In the genomic region with DNA sequence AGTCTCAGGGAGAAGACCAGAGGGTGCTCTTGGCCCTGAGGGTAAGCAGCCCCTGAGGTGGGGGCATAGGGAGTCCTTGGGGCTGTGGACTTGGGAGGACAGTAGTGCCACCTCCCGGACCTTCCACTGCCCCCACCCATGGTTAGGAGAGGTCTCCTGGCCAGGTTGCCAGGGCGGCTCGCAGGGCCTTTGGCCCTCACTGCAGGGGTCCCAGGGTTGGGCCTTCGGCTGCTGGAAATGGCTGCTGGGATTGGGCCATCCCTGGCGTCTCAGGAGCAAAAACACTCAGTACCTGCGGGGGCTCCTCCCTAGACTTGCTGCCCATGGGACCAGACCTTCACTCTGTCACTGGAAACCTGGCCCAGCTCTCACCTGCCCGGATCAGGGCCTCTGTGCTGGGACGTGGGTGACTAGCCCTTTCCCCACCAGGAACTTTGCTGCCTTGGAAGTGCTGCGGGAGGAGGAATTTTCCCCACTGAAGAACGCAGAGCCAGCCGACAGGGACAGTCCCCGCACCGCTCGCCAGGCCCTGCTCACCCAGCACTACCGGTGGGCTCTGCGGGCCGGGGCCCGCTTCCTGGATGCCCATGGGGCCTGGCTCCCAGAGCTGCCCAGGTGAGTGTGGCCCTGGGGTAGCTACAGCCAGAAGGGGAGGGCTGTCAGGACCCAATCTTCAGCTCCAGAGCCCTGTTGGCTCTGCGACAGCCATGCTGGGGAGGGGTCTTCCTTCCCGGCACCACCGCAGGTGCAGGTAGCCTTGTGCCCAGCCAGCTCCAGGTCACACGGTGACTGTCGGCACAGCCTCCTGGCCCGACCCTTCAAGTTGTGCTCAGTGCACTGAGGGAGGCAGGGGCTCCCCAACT, we compare ENCODE assay signal across 22 cellular contexts. TPM values are rescaled to one million over a fixed set of nuclear protein-coding genes. Genes with fewer than 3 reads are reported as not detected.
DNase-seq lines count a peak whose midpoint lies in the region; ATAC-seq, FAIRE-seq and TF ChIP-seq lines count a peak whose summit lies in the region.
"Had no signal": no experiment of that assay in that cellular context is flagged by ENCODE, and none has a peak within 500 bp of the region (broad histone marks: within the 10 kb centered on the region; RNA-seq: fewer than 3 reads in every experiment).

No MANE protein-coding gene starts in this region.

- no peak overlapping the region for H3K27ac Mint-ChIP-seq in activated CD4-positive, alpha-beta T cell treated with anti-CD3 and anti-CD28 coated beads, Interleukin-2, amount 10 ng/mL, durations not matched to agents 24 days and 14 days
- H3K27ac Mint-ChIP-seq in naive B cell, result peak overlapping the region in 1 of 6 donors; percentile 15
- H3K27ac Mint-ChIP-seq: GM23338 had no signal

- FAIRE-seq in GM12878 (lab: Jason Lieb, UNC), result no peak
- FAIRE-seq: GM12892 had no signal

- H3K4me1 Mint-ChIP-seq in activated CD4-positive, alpha-beta T cell treated with anti-CD3 and anti-CD28 coated beads, Interleukin-2, amount 10 ng/mL, durations not matched to agents 24 days and 14 days, result peaks cover 15% of the 10 kb centered on the region
- peaks cover 7 to 17% (median 11%) of the 10 kb centered on the region in 3 donors for H3K4me1 Mint-ChIP-seq in naive B cell

- SMC1A ChIA-PET in GM12878 (lab: Charles Lee; ENCODE audit: uncharacterized antibody, unreplicated experiment), result no interaction called here

- TF ChIP-seq EP300 in GM12878 (IDR thresholded peaks at IDR 0.05; ENCODE audit: borderline replicate concordance in 1 of 2, control insufficient read depth in 1 of 2, low read depth in 2 of 2, low read length in 2 of 2), result no peak

- no peaks in the 10 kb centered on the region for H3K27me3 ChIP-seq in GM12878 (replicated peaks in 1 of 2; ENCODE audit: control insufficient read depth in 2 of 2, insufficient read depth in 2 of 2, low read length in 1 of 2)

- H3K9me3 ChIP-seq in GM12878 (replicated peaks; ENCODE audit: control insufficient read depth, insufficient read depth, low read length), result no peaks in the 10 kb centered on the region

- H3K4me2 ChIP-seq in GM12878 (ENCODE audit: control insufficient read depth, insufficient read depth), result no peak overlapping the region
- H3K4me2 ChIP-seq: GM23338, KMS-11, PC-9 had no signal

- H3K36me3 ChIP-seq in GM12878 (ENCODE audit: control insufficient read depth in 2 of 2, insufficient read depth in 2 of 2, low read length in 1 of 2), result peaks cover 0 to 5% of the 10 kb centered on the region in 2 experiments; a peak in 3 of 4 replicates

- peaks cover 8% of the 10 kb centered on the region for H3K79me2 ChIP-seq in GM12878 (ENCODE audit: control insufficient read depth, insufficient read depth, low read length)

- no peaks in the 10 kb centered on the region for H3K27me3 Mint-ChIP-seq in activated CD4-positive, alpha-beta T cell treated with anti-CD3 and anti-CD28 coated beads, Interleukin-2, amount 10 ng/mL, durations not matched to agents 24 days and 14 days
- H3K27me3 Mint-ChIP-seq in naive B cell, result no peaks in the 10 kb centered on the region

- POLR2A ChIA-PET in GM12878 (lab: Charles Lee), result interaction anchor here (4.6 kb wide), 1 partner anchor 10 kb away, joined by 18 read pairs; a partner anchor contains a TSS

- 87% methylated on average over 21 of the region's 24 CpGs for WGBS in GM12878 (ENCODE audit: insufficient coverage, insufficient replicate concordance, low lambda C conversion rate, missing lambda C conversion rate)

- H3K9ac ChIP-seq in GM12878 (ENCODE audit: control insufficient read depth, insufficient read depth, low read length), result no peak overlapping the region
- H3K9ac ChIP-seq: KMS-11 had no signal

- H2AFZ ChIP-seq in GM12878 (ENCODE audit: control insufficient read depth, low read depth, low read length), result no peak overlapping the region
- H2AFZ ChIP-seq: GM23338, PC-9 had no signal

- H3K9me3 Mint-ChIP-seq in activated CD4-positive, alpha-beta T cell treated with anti-CD3 and anti-CD28 coated beads, Interleukin-2, amount 10 ng/mL, durations not matched to agents 24 days and 14 days, result no peaks in the 10 kb centered on the region
- H3K9me3 Mint-ChIP-seq in naive B cell, result no peaks in the 10 kb centered on the region
- H3K9me3 Mint-ChIP-seq: GM23338 had no signal

- BruUV-seq in GM12878 (replicated peaks; lab: Mats Ljungman, UMichigan), result no TSS peak

- CTCF ChIA-PET in GM12878 (lab: Yijun Ruan, JAX), result interaction anchor here (0.6 kb wide), 1 partner anchor 10 kb away, joined by 3 read pairs; no protein-coding TSS in a partner anchor

- TF ChIP-seq CTCF in GM12878 (IDR thresholded peaks at IDR 0.05 in 2 of 3, conservative IDR thresholded peaks at IDR 0.05 in 1 of 3; ENCODE audit: control insufficient read depth in 2 of 3, extremely low read depth in 1 of 3, insufficient read depth in 1 of 3, low read depth in 3 of 3, low read length in 3 of 3), result no peak

- no peak for TF ChIP-seq RAD21 in GM12878 (IDR thresholded peaks at IDR 0.05; ENCODE audit: insufficient read depth, low read depth, low read length)

- intact Hi-C loops in activated CD4-positive, alpha-beta T cell treated with anti-CD3 and anti-CD28 coated beads, Interleukin-2, amount 10 ng/mL, durations not matched to agents 24 days and 14 days (cut with micrococcal nuclease), result no loop called here
- intact Hi-C loops in GM12878 (cut with micrococcal nuclease; ENCODE audit: unreplicated experiment), result no loop called here

- no peak overlapping the region for H3K4me3 ChIP-seq in GM12878
- H3K4me3 ChIP-seq: GM23338, PC-9 had no signal

- no peak for DNase-seq in activated CD4-positive, alpha-beta T cell treated with anti-CD3 and anti-CD28 coated beads, Interleukin-2, amount 10 ng/mL, durations not matched to agents 24 days and 14 days
- no peak for DNase-seq in activated CD4-positive, alpha-beta T cell treated with anti-CD3 and anti-CD28 coated beads, Interleukin-2, amount 50 U/mL, for 48 hours
- DNase-seq in D341Med (ENCODE audit: low spot score) (peak; percentile 5), GM12878 (ENCODE audit: low read depth, low spot score) (no peak), naive B cell (no peak), HT-29 (ENCODE audit: low spot score) (no peak), amygdala (lab: John Stamatoyannopoulos, UW) (no peak)
- DNase-seq in activated CD8-positive, alpha-beta memory T cell treated with anti-CD3 and anti-CD28 coated beads for 24 hours, result no peak
- DNase-seq: 8988T, DMS 273 treated with DMSO at 0.1 percent for 48 hours, GF-D8, NCI-H1048, NCI-H146, NCI-H2081 treated with DMSO at 0.1 percent for 48 hours, NCI-H510A, NCI-H82 had no signal

- H3K4me1 ChIP-seq in GM12878 (ENCODE audit: control insufficient read depth, insufficient read depth, low read length), result peaks cover 34% of the 10 kb centered on the region

- H3K27ac ChIP-seq in GM12878 (ENCODE audit: control insufficient read depth, insufficient read depth), result no peak overlapping the region
- H3K27ac ChIP-seq: KMS-11, PC-9 had no signal

- RAD21 ChIA-PET in GM12878 (lab: Charles Lee; ENCODE audit: unreplicated experiment), result no interaction called here

- ATAC-seq in GM12878, result no peak
- no peak for ATAC-seq in naive B cell (ENCODE audit: low read depth in 2 of 2)
- ATAC-seq: GM23338 had no signal

- H3K36me3 Mint-ChIP-seq in activated CD4-positive, alpha-beta T cell treated with anti-CD3 and anti-CD28 coated beads, Interleukin-2, amount 10 ng/mL, durations not matched to agents 24 days and 14 days (ENCODE audit: low read depth), result peaks cover 13% of the 10 kb centered on the region
- H3K36me3 Mint-ChIP-seq in naive B cell, result no peaks in the 10 kb centered on the region

- no peak for TF ChIP-seq POLR2A in GM12878 (IDR thresholded peaks at IDR 0.05; ENCODE audit: low read depth, low read length)

- in situ Hi-C loops in GM12878 (cut with MboI), result no loop called here

- peak overlapping the region; percentile 59 for H3K4me3 Mint-ChIP-seq in activated CD4-positive, alpha-beta T cell treated with anti-CD3 and anti-CD28 coated beads, Interleukin-2, amount 10 ng/mL, durations not matched to agents 24 days and 14 days
- peak overlapping the region in 5 of 8 donors; percentile 22 to 84 (median 50) for H3K4me3 Mint-ChIP-seq in naive B cell

- no peaks in the 10 kb centered on the region; the same call in 1 of the 2 replicates for H4K20me1 ChIP-seq in GM12878 (ENCODE audit: control insufficient read depth, insufficient read depth)

RNA-seq across cellular contexts. Expression of a gene that starts 3.2 kb away (rescaled TPM):
- 17.1 and 19.1 TPM in 2 replicates for total RNA-seq in activated CD4-positive, alpha-beta T cell treated with anti-CD3 and anti-CD28 coated beads, Interleukin-2, amount 10 ng/mL, durations not matched to agents 24 days and 14 days
- total RNA-seq in GM12878 (2013; cell fraction: nucleolus; rRNA removed), result 40.5 and 46.8 TPM in 2 replicates
- total RNA-seq in GM12878 (2014; rRNA removed), result 9.3 and 9.5 TPM in 2 replicates
- 4.4 and 4.6 TPM in 2 replicates for total RNA-seq in GM12878 (2014; rRNA removed; fragmentation: Illumina TruSeq; extraction: Trizol)
- 14.5 and 15.7 TPM in 2 replicates for total RNA-seq in GM12878 (2021)
- polyA plus RNA-seq in GM12878 (2011; ENCODE audit: low read depth), result 8.1 TPM
- 5.3 and 6.2 TPM in 2 replicates for polyA plus RNA-seq in GM12878 (2011; rRNA removed)
- polyA plus RNA-seq in GM12878 (2011; cell fraction: cytosol; rRNA removed), result 11.5 and 11.7 TPM in 2 replicates
- 80.3 and 92.7 TPM in 2 replicates for polyA plus RNA-seq in GM12878 (2011; cell fraction: nucleus; rRNA removed)
- 18.4 and 25.7 TPM in 2 replicates for polyA plus RNA-seq in GM12878 (2012)
- polyA plus RNA-seq in GM12878 (2014; fragmentation: Illumina TruSeq; extraction: Trizol), result 4.4 and 8.7 TPM in 2 replicates
- polyA plus RNA-seq in GM12878 (2014; fragmentation: Nextera tagmentation; extraction: Ambion mirVana), result 1 to 10 TPM in 1 of 2 experiments, under 1 TPM in 1; 0.29 to 1.2 TPM
- polyA plus RNA-seq in GM12878 (2014; rRNA removed), result 12.8 and 13.8 TPM in 2 replicates
- 1 to 10 TPM; 1.5 to 5.4 TPM for polyA plus RNA-seq in GM12878 (2016; fragmentation: Nextera tagmentation; extraction: Ambion mirVana)
- polyA minus RNA-seq in GM12878 (2011; rRNA and poly(A)+ RNA removed), result 2.8 and 6.5 TPM in 2 replicates
- polyA minus RNA-seq in GM12878 (2011; cell fraction: cytosol; rRNA and poly(A)+ RNA removed), result 2.1 and 5.1 TPM in 2 replicates
- polyA minus RNA-seq in GM12878 (2011; cell fraction: nucleus; rRNA and poly(A)+ RNA removed), result 17.6 and 18.0 TPM in 2 replicates
- 1 to 10 TPM; 1.7 to 6.1 (median 3.5) TPM for polyA plus RNA-seq in naive B cell (ENCODE audit: low read depth in 6 of 6)
- total RNA-seq in HT-29 (2014; rRNA removed; shearing (Covaris generic)), result 3.7 and 5.3 TPM in 2 replicates

RNA-seq across cellular contexts. Expression of a gene that starts 6.3 kb away (rescaled TPM):
- 49.7 and 50.1 TPM in 2 replicates for total RNA-seq in activated CD4-positive, alpha-beta T cell treated with anti-CD3 and anti-CD28 coated beads, Interleukin-2, amount 10 ng/mL, durations not matched to agents 24 days and 14 days
- 99.1 and 110 TPM in 2 replicates for total RNA-seq in GM12878 (2013; cell fraction: nucleolus; rRNA removed)
- 27.2 and 34.1 TPM in 2 replicates for total RNA-seq in GM12878 (2014; rRNA removed)
- 16.3 and 21.4 TPM in 2 replicates for total RNA-seq in GM12878 (2014; rRNA removed; fragmentation: Illumina TruSeq; extraction: Trizol)
- total RNA-seq in GM12878 (2021), result 27.1 and 33.3 TPM in 2 replicates
- polyA plus RNA-seq in GM12878 (2011; ENCODE audit: low read depth), result 12.4 TPM
- polyA plus RNA-seq in GM12878 (2011; rRNA removed), result 23.7 and 31.2 TPM in 2 replicates
- 31.1 and 38.7 TPM in 2 replicates for polyA plus RNA-seq in GM12878 (2011; cell fraction: cytosol; rRNA removed)
- polyA plus RNA-seq in GM12878 (2011; cell fraction: nucleus; rRNA removed), result 144 and 148 TPM in 2 replicates
- 27.2 and 31.7 TPM in 2 replicates for polyA plus RNA-seq in GM12878 (2012)
- polyA plus RNA-seq in GM12878 (2014; fragmentation: Illumina TruSeq; extraction: Trizol), result 14.8 and 23.5 TPM in 2 replicates
- polyA plus RNA-seq in GM12878 (2014; fragmentation: Nextera tagmentation; extraction: Ambion mirVana), result 1 to 10 TPM in 1 of 2 experiments, under 1 TPM in 1; 0.71 to 2.0 TPM
- 23.4 and 28.4 TPM in 2 replicates for polyA plus RNA-seq in GM12878 (2014; rRNA removed)
- polyA plus RNA-seq in GM12878 (2016; fragmentation: Nextera tagmentation; extraction: Ambion mirVana), result 10 to 100 TPM; 21.9 to 22.1 TPM
- polyA minus RNA-seq in GM12878 (2011; rRNA and poly(A)+ RNA removed), result 46.7 and 53.3 TPM in 2 replicates
- 12.2 and 12.3 TPM in 2 replicates for polyA minus RNA-seq in GM12878 (2011; cell fraction: cytosol; rRNA and poly(A)+ RNA removed)
- polyA minus RNA-seq in GM12878 (2011; cell fraction: nucleus; rRNA and poly(A)+ RNA removed), result 43.0 and 58.7 TPM in 2 replicates
- polyA plus RNA-seq in naive B cell (ENCODE audit: low read depth in 6 of 6), result 10 to 100 TPM; 19.6 to 30.4 (median 24.3) TPM
- 82.2 and 104 TPM in 2 replicates for total RNA-seq in HT-29 (2014; rRNA removed; shearing (Covaris generic))

RNA-seq across cellular contexts. Expression of a gene that starts 10.1 kb away (rescaled TPM):
- total RNA-seq in activated CD4-positive, alpha-beta T cell treated with anti-CD3 and anti-CD28 coated beads, Interleukin-2, amount 10 ng/mL, durations not matched to agents 24 days and 14 days, result 22.8 and 23.8 TPM in 2 replicates
- total RNA-seq in GM12878 (2013; cell fraction: nucleolus; rRNA removed), result 8.6 and 9.4 TPM in 2 replicates
- total RNA-seq in GM12878 (2014; rRNA removed) (29.3 and 35.2 TPM in 2 replicates), GM12878 (2014; rRNA removed; fragmentation: Illumina TruSeq; extraction: Trizol) (8.2 and 10.7 TPM in 2 replicates), GM12878 (2021) (30.0 and 32.5 TPM in 2 replicates)
- 1.1 TPM for polyA plus RNA-seq in GM12878 (2011; ENCODE audit: low read depth)
- polyA plus RNA-seq in GM12878 (2011; rRNA removed) (3.7 and 6.7 TPM in 2 replicates), GM12878 (2014; fragmentation: Illumina TruSeq; extraction: Trizol) (2.4 and 6.2 TPM in 2 replicates), GM12878 (2014; fragmentation: Nextera tagmentation; extraction: Ambion mirVana) (1 to 10 TPM; 1.6 to 2.0 TPM), GM12878 (2014; rRNA removed) (26.6 and 30.9 TPM in 2 replicates), GM12878 (2016; fragmentation: Nextera tagmentation; extraction: Ambion mirVana) (1 to 10 TPM; 3.3 to 7.7 TPM), naive B cell (ENCODE audit: low read depth in 6 of 6) (under 1 TPM in 1 of 6 donors, not detected in 5; 0.05 TPM)
- 10.4 and 19.8 TPM in 2 replicates for polyA plus RNA-seq in GM12878 (2011; cell fraction: cytosol; rRNA removed)
- 21.3 and 25.1 TPM in 2 replicates for polyA plus RNA-seq in GM12878 (2011; cell fraction: nucleus; rRNA removed)
- 4.4 and 5.8 TPM in 2 replicates for polyA plus RNA-seq in GM12878 (2012)
- polyA minus RNA-seq in GM12878 (2011; rRNA and poly(A)+ RNA removed), result 4.2 and 10.7 TPM in 2 replicates
- polyA minus RNA-seq in GM12878 (2011; cell fraction: cytosol; rRNA and poly(A)+ RNA removed), result 7.2 and 7.8 TPM in 2 replicates
- polyA minus RNA-seq in GM12878 (2011; cell fraction: nucleus; rRNA and poly(A)+ RNA removed), result 4.6 and 11.4 TPM in 2 replicates
- total RNA-seq in HT-29 (2014; rRNA removed; shearing (Covaris generic)), result 217 and 239 TPM in 2 replicates

RNA-seq across cellular contexts. Expression of a gene that starts 26.6 kb away (rescaled TPM):
- 0.21 TPM in 1 of 2 replicates, not detected in the other for total RNA-seq in activated CD4-positive, alpha-beta T cell treated with anti-CD3 and anti-CD28 coated beads, Interleukin-2, amount 10 ng/mL, durations not matched to agents 24 days and 14 days
- total RNA-seq in GM12878 (2013; cell fraction: nucleolus; rRNA removed), result 2.4 and 2.8 TPM in 2 replicates
- total RNA-seq in GM12878 (2014; rRNA removed) (0.05 and 0.40 TPM in 2 replicates), GM12878 (2014; rRNA removed; fragmentation: Illumina TruSeq; extraction: Trizol) (not detected in 2 replicates), GM12878 (2021) (1.4 and 2.0 TPM in 2 replicates)
- polyA plus RNA-seq in GM12878 (2011; ENCODE audit: low read depth), result 0.47 TPM
- polyA plus RNA-seq in GM12878 (2011; rRNA removed) (0.19 TPM in 1 of 2 replicates, not detected in the other), GM12878 (2014; fragmentation: Illumina TruSeq; extraction: Trizol) (0.18 TPM in 1 of 2 replicates, not detected in the other), GM12878 (2014; fragmentation: Nextera tagmentation; extraction: Ambion mirVana) (under 1 TPM in 1 of 2 experiments, not detected in 1; 0.15 TPM), GM12878 (2014; rRNA removed) (0.91 and 1.2 TPM in 2 replicates), GM12878 (2016; fragmentation: Nextera tagmentation; extraction: Ambion mirVana) (1 to 10 TPM; 1.5 to 1.8 TPM), naive B cell (ENCODE audit: low read depth in 6 of 6) (not detected)
- polyA plus RNA-seq in GM12878 (2011; cell fraction: cytosol; rRNA removed), result 0.22 and 0.43 TPM in 2 replicates
- polyA plus RNA-seq in GM12878 (2011; cell fraction: nucleus; rRNA removed), result 2.8 and 3.3 TPM in 2 replicates
- polyA plus RNA-seq in GM12878 (2012), result 1.8 and 4.3 TPM in 2 replicates
- not detected in 2 replicates for polyA minus RNA-seq in GM12878 (2011; rRNA and poly(A)+ RNA removed)
- polyA minus RNA-seq in GM12878 (2011; cell fraction: cytosol; rRNA and poly(A)+ RNA removed), result not detected in 2 replicates
- polyA minus RNA-seq in GM12878 (2011; cell fraction: nucleus; rRNA and poly(A)+ RNA removed), result 0.36 TPM in 1 of 2 replicates, not detected in the other
- 2.5 and 2.7 TPM in 2 replicates for total RNA-seq in HT-29 (2014; rRNA removed; shearing (Covaris generic))
- total RNA-seq: Daoy had no signal
- polyA plus RNA-seq: BJ had no signal

RNA-seq across cellular contexts. Expression of a gene that starts 34.0 kb away (rescaled TPM):
- 365 and 375 TPM in 2 replicates for total RNA-seq in activated CD4-positive, alpha-beta T cell treated with anti-CD3 and anti-CD28 coated beads, Interleukin-2, amount 10 ng/mL, durations not matched to agents 24 days and 14 days
- 114 and 118 TPM in 2 replicates for total RNA-seq in GM12878 (2013; cell fraction: nucleolus; rRNA removed)
- total RNA-seq in GM12878 (2014; rRNA removed) (164 and 177 TPM in 2 replicates), GM12878 (2014; rRNA removed; fragmentation: Illumina TruSeq; extraction: Trizol) (64.3 and 71.9 TPM in 2 replicates), GM12878 (2021) (227 and 245 TPM in 2 replicates)
- 21.4 TPM for polyA plus RNA-seq in GM12878 (2011; ENCODE audit: low read depth)
- polyA plus RNA-seq in GM12878 (2011; rRNA removed) (35.2 and 84.8 TPM in 2 replicates), GM12878 (2014; fragmentation: Illumina TruSeq; extraction: Trizol) (9.2 and 24.8 TPM in 2 replicates), GM12878 (2014; fragmentation: Nextera tagmentation; extraction: Ambion mirVana) (10 to 100 TPM in 1 of 2 experiments, under 1 TPM in 1; 0.68 to 10.0 TPM), GM12878 (2014; rRNA removed) (225 and 260 TPM in 2 replicates), GM12878 (2016; fragmentation: Nextera tagmentation; extraction: Ambion mirVana) (100 to 1,000 TPM; 128 to 150 TPM), naive B cell (ENCODE audit: low read depth in 6 of 6) (100 to 1,000 TPM in 4 of 6 donors, 10 to 100 TPM in 2; 71.5 to 142 (median 102) TPM)
- 104 and 181 TPM in 2 replicates for polyA plus RNA-seq in GM12878 (2011; cell fraction: cytosol; rRNA removed)
- 1,163 and 1,192 TPM in 2 replicates for polyA plus RNA-seq in GM12878 (2011; cell fraction: nucleus; rRNA removed)
- polyA plus RNA-seq in GM12878 (2012), result 161 and 188 TPM in 2 replicates
- polyA minus RNA-seq in GM12878 (2011; rRNA and poly(A)+ RNA removed), result 34.5 and 75.5 TPM in 2 replicates
- 51.9 and 52.8 TPM in 2 replicates for polyA minus RNA-seq in GM12878 (2011; cell fraction: cytosol; rRNA and poly(A)+ RNA removed)
- 76.9 and 111 TPM in 2 replicates for polyA minus RNA-seq in GM12878 (2011; cell fraction: nucleus; rRNA and poly(A)+ RNA removed)
- 290 and 324 TPM in 2 replicates for total RNA-seq in HT-29 (2014; rRNA removed; shearing (Covaris generic))
